Comparison of ENCODE assay signal across 27 cellular contexts in the genomic region with DNA sequence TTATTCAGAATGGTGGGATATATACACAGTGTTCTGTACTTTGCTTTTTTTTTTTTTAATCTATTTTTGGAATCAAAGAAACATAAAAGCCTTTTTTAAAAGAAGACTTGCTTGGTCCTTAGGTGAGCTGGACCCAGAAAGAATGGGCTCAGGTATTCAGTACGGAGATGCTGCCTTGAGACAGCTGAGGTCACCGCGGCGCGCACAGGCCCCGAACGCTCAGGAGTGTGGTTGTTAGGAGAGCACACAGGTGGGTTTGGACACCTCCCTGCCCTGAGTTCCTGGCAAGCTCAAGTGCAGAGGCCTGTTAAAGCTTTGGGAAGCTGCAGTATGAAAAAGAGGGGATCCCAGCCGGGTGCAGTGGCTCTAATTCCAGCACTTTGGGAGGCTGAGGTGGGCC. TPM values are rescaled to one million over a fixed set of nuclear protein-coding genes. Genes with fewer than 3 reads are reported as not detected.
A peak's percentile ranks its signal among the peaks of the same experiment; 100 is the strongest.
DNase-seq lines count a peak whose midpoint lies in the region; ATAC-seq lines count a peak whose summit lies in the region.
"Had no signal": no experiment of that assay in that cellular context is flagged by ENCODE, and none has a peak within 500 bp of the region (broad histone marks: within the 10 kb centered on the region; RNA-seq: fewer than 3 reads in every experiment).

No MANE protein-coding gene starts in this region.

- peak overlapping the region; percentile 12 for H3K27ac Mint-ChIP-seq in activated naive CD4-positive, alpha-beta T cell treated with anti-CD3 and anti-CD28 coated beads, Interleukin-2, amount 10 ng/mL, durations not matched to agents 7 days and 5 days
- peak overlapping the region; percentile 10 for H3K27ac Mint-ChIP-seq in activated naive CD8-positive, alpha-beta T cell treated with anti-CD3 and anti-CD28 coated beads, Interleukin-2, amount 10 ng/mL, durations not matched to agents 7 days and 5 days
- no peak overlapping the region for H3K27ac Mint-ChIP-seq in activated naive CD8-positive, alpha-beta T cell treated with anti-CD3 and anti-CD28 coated beads for 36 hours
- H3K27ac Mint-ChIP-seq: B cell; CD8-positive, alpha-beta T cell had no signal

- POLR2A ChIA-PET in activated naive CD8-positive, alpha-beta T cell treated with anti-CD3 and anti-CD28 coated beads, Interleukin-2, amount 10 ng/mL, durations not matched to agents 7 days and 5 days (lab: Charles Lee) = no interaction called here

- DNase-seq in activated naive CD4-positive, alpha-beta T cell treated with anti-CD3 and anti-CD28 coated beads, Interleukin-2, amount 10 ng/mL, durations not matched to agents 7 days and 5 days = no peak
- no peak for DNase-seq in activated naive CD4-positive, alpha-beta T cell (lab: John Stamatoyannopoulos, UW)
- no peak for DNase-seq in activated naive CD8-positive, alpha-beta T cell treated with anti-CD3 and anti-CD28 coated beads, Interleukin-2, amount 10 ng/mL, durations not matched to agents 7 days and 5 days
- DNase-seq in activated naive CD8-positive, alpha-beta T cell treated with anti-CD3 and anti-CD28 coated beads for 36 hours = no peak
- DNase-seq: 8988T; ACHN; AML-193; BE2C; C1 segment of cervical spinal cord; Caco-2; Calu3; CD4-positive, alpha-beta memory T cell; CD4-positive, alpha-beta T cell; CD4-positive, CD25-positive, alpha-beta regulatory T cell; CD8-positive, alpha-beta memory T cell; CD8-positive, alpha-beta T cell; COR-L47; DMS 273 treated with DMSO at 0.1 percent for 48 hours; DMS153; DMS53; DMS79; DMS79 treated with DMSO at 0.1 percent for 48 hours; DND-41; EL had no signal

- CTCF ChIA-PET in activated naive CD4-positive, alpha-beta T cell treated with anti-CD3 and anti-CD28 coated beads, Interleukin-2, amount 10 ng/mL, durations not matched to agents 7 days and 5 days (lab: Charles Lee) = interaction anchor here (0.6 kb wide), 1 partner anchor 425 kb away, joined by 3 read pairs; no protein-coding TSS in a partner anchor

- peaks cover 48% of the 10 kb centered on the region for H3K36me3 Mint-ChIP-seq in activated naive CD4-positive, alpha-beta T cell treated with anti-CD3 and anti-CD28 coated beads, Interleukin-2, amount 10 ng/mL, durations not matched to agents 7 days and 5 days
- peaks cover 34% of the 10 kb centered on the region for H3K36me3 Mint-ChIP-seq in activated naive CD8-positive, alpha-beta T cell treated with anti-CD3 and anti-CD28 coated beads, Interleukin-2, amount 10 ng/mL, durations not matched to agents 7 days and 5 days
- H3K36me3 Mint-ChIP-seq in activated naive CD8-positive, alpha-beta T cell treated with anti-CD3 and anti-CD28 coated beads for 36 hours = peaks cover 18% of the 10 kb centered on the region

- no peak overlapping the region for H3K4me3 Mint-ChIP-seq in activated naive CD4-positive, alpha-beta T cell treated with anti-CD3 and anti-CD28 coated beads, Interleukin-2, amount 10 ng/mL, durations not matched to agents 7 days and 5 days
- H3K4me3 Mint-ChIP-seq in activated naive CD8-positive, alpha-beta T cell treated with anti-CD3 and anti-CD28 coated beads, Interleukin-2, amount 10 ng/mL, durations not matched to agents 7 days and 5 days = no peak overlapping the region
- H3K4me3 Mint-ChIP-seq in activated naive CD8-positive, alpha-beta T cell treated with anti-CD3 and anti-CD28 coated beads for 36 hours = no peak overlapping the region
- H3K4me3 Mint-ChIP-seq: B cell; CD14-positive monocyte; CD4-positive, alpha-beta T cell; CD4-positive, CD25-positive, alpha-beta regulatory T cell; CD8-positive, alpha-beta memory T cell; CD8-positive, alpha-beta T cell had no signal

- peaks cover 19% of the 10 kb centered on the region for H3K4me1 Mint-ChIP-seq in activated naive CD4-positive, alpha-beta T cell treated with anti-CD3 and anti-CD28 coated beads, Interleukin-2, amount 10 ng/mL, durations not matched to agents 7 days and 5 days
- peaks cover 9% of the 10 kb centered on the region for H3K4me1 Mint-ChIP-seq in activated naive CD8-positive, alpha-beta T cell treated with anti-CD3 and anti-CD28 coated beads, Interleukin-2, amount 10 ng/mL, durations not matched to agents 7 days and 5 days
- H3K4me1 Mint-ChIP-seq in activated naive CD8-positive, alpha-beta T cell treated with anti-CD3 and anti-CD28 coated beads for 36 hours = peaks cover 10% of the 10 kb centered on the region
- H3K4me1 Mint-ChIP-seq: B cell, CD14-positive monocyte had no signal

- no peaks in the 10 kb centered on the region for H3K27me3 Mint-ChIP-seq in activated naive CD4-positive, alpha-beta T cell treated with anti-CD3 and anti-CD28 coated beads, Interleukin-2, amount 10 ng/mL, durations not matched to agents 7 days and 5 days
- no peaks in the 10 kb centered on the region for H3K27me3 Mint-ChIP-seq in activated naive CD8-positive, alpha-beta T cell treated with anti-CD3 and anti-CD28 coated beads, Interleukin-2, amount 10 ng/mL, durations not matched to agents 7 days and 5 days
- no peaks in the 10 kb centered on the region for H3K27me3 Mint-ChIP-seq in activated naive CD8-positive, alpha-beta T cell treated with anti-CD3 and anti-CD28 coated beads for 36 hours
- H3K27me3 Mint-ChIP-seq: B cell; CD4-positive, alpha-beta memory T cell; CD4-positive, alpha-beta T cell; CD4-positive, CD25-positive, alpha-beta regulatory T cell; CD8-positive, alpha-beta memory T cell had no signal

- no peak for ATAC-seq in activated naive CD8-positive, alpha-beta T cell treated with anti-CD3 and anti-CD28 coated beads, Interleukin-2, amount 10 ng/mL, durations not matched to agents 7 days and 5 days (ENCODE audit: low read depth)
- ATAC-seq: A549; CD8-positive, alpha-beta T cell had no signal

- H3K9me3 Mint-ChIP-seq in activated naive CD4-positive, alpha-beta T cell treated with anti-CD3 and anti-CD28 coated beads, Interleukin-2, amount 10 ng/mL, durations not matched to agents 7 days and 5 days = no peaks in the 10 kb centered on the region
- H3K9me3 Mint-ChIP-seq in activated naive CD8-positive, alpha-beta T cell treated with anti-CD3 and anti-CD28 coated beads, Interleukin-2, amount 10 ng/mL, durations not matched to agents 7 days and 5 days = no peaks in the 10 kb centered on the region
- no peaks in the 10 kb centered on the region for H3K9me3 Mint-ChIP-seq in activated naive CD8-positive, alpha-beta T cell treated with anti-CD3 and anti-CD28 coated beads for 36 hours
- H3K9me3 Mint-ChIP-seq: CD14-positive monocyte; CD4-positive, alpha-beta memory T cell; CD4-positive, alpha-beta T cell; CD4-positive, CD25-positive, alpha-beta regulatory T cell; CD8-positive, alpha-beta memory T cell; CD8-positive, alpha-beta T cell had no signal

RNA-seq across cellular contexts. Expression of a gene that starts 31.8 kb away (rescaled TPM):
- total RNA-seq in activated naive CD8-positive, alpha-beta T cell treated with anti-CD3 and anti-CD28 coated beads, Interleukin-2, amount 10 ng/mL, durations not matched to agents 7 days and 5 days = 10 to 100 TPM; 38.1 to 44.6 TPM
- total RNA-seq in activated naive CD8-positive, alpha-beta T cell treated with anti-CD3 and anti-CD28 coated beads for 36 hours = 10 to 100 TPM; 36.0 to 36.9 TPM

RNA-seq across cellular contexts. Expression of a gene that starts 40.1 kb away (rescaled TPM):
- total RNA-seq in activated naive CD8-positive, alpha-beta T cell treated with anti-CD3 and anti-CD28 coated beads, Interleukin-2, amount 10 ng/mL, durations not matched to agents 7 days and 5 days = 10 to 100 TPM; 10.5 to 10.8 TPM
- total RNA-seq in activated naive CD8-positive, alpha-beta T cell treated with anti-CD3 and anti-CD28 coated beads for 36 hours = 1 to 10 TPM; 7.6 to 8.2 TPM
